ENCODE assay signal across 24 cellular contexts in the genomic region with DNA sequence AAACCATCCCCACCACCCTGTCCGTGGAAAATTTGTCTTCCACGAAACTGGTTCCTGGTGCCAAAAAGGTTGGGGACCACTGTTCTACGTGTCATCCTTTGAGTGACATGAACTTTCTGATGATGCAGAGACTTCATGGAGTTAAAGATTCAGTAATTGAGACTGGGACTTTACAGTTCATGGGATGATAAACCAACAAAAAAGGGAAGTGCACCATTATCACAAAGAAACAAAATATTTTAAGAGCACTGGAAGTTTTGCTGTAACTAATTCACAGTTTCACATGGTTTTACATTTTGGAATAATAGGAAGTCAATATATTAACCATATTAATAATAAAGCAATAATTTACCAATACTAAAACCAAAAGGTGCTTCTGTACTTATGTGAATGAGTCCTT.
"Had no signal": no experiment of that assay in that cellular context is flagged by ENCODE, and none has a peak within 500 bp of the region (broad histone marks: within the 10 kb centered on the region; RNA-seq: fewer than 3 reads in every experiment).

No MANE protein-coding gene starts in this region.

- H3K27me3 ChIP-seq: MG63 had no signal

- ATAC-seq: Panc1, PC-3 had no signal

- H3K9me3 ChIP-seq: MG63, SK-N-SH had no signal

- H3K4me2 ChIP-seq: SK-N-SH had no signal

- H3K4me3 ChIP-seq: MG63 had no signal

- H3K27ac ChIP-seq: RWPE1 had no signal

- H3K9ac ChIP-seq: SK-N-SH had no signal

- DNase-seq: Karpas-422, KG1, MG63, NCI-H1092, NCI-H1105 treated with DMSO at 0.1 percent for 48 hours, NCI-H1417 treated with DMSO at 0.1 percent for 48 hours, NCI-H146, NCI-H1694 treated with DMSO at 0.1 percent for 48 hours, NCI-H1930, NCI-H2081, NCI-H2107, NCI-H2171, NCI-H226, NCI-H446, NCI-H510A, NCI-H524 treated with DMSO at 0.1 percent for 48 hours, NCI-H69, NCI-H774, PC-3, SHP77, SK-N-SH, T-helper 1 cell had no signal

- H3K36me3 ChIP-seq: MG63 had no signal
